8 cellular contexts compared by ENCODE assay signal in the genomic region with DNA sequence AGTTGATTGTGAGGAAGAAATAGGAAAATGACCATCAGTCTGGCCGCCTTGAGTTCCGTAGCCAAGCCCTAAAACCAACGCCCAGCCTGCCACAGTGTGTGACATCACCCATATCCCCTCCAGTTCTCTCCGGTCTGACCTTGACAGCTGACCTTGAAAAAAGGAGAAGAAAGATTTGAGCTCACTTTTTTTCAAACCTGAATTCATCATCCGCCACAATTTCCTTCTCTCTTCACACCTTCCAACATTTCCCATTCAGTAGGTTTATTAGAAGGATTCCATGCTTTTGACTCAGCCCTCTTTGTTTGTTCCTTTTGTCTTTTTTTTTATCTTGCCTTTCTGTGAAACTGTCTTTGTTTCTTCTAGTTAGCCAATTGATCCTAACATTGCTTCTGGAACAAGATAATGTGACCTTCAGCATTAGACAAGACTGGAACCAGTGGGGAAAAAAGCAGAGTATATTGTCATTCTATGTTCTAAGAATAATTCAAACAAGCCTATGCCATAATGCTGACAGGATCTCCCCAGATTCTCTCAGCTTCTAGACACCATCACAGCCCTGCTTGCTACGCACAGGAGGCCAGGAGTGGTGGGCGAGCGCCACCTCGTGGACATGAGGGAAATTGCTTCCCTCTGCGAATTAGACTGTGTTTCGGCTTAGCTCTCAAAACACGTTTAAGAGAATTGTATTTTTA.
A peak's percentile ranks its signal among the peaks of the same experiment; 100 is the strongest.
DNase-seq lines count a peak whose midpoint lies in the region; ATAC-seq, FAIRE-seq and TF ChIP-seq lines count a peak whose summit lies in the region.

No MANE protein-coding gene starts in this region.

- no peaks in the 10 kb centered on the region for H3K9me3 ChIP-seq in astrocyte (ENCODE audit: insufficient read depth, low read depth, low read length)

- ATAC-seq in HG02642 (IDR thresholded peaks at IDR 0.05; ENCODE audit: poor library complexity, unreplicated experiment) (peak; percentile 96), sciatic nerve (peak; percentile 86)

- H3K27me3 ChIP-seq in astrocyte (ENCODE audit: insufficient read depth, low read length), result no peaks in the 10 kb centered on the region

- H2AFZ ChIP-seq in astrocyte (ENCODE audit: low read depth, low read length), result peak overlapping the region; percentile 29

- peaks cover 11% of the 10 kb centered on the region for H3K4me1 Mint-ChIP-seq in astrocyte (ENCODE audit: low read depth, unreplicated experiment)

- peaks cover 10% of the 10 kb centered on the region for H3K4me1 ChIP-seq in astrocyte (ENCODE audit: insufficient read depth, low read length)

- H4K20me1 ChIP-seq in astrocyte (ENCODE audit: insufficient read depth, low read length), result no peaks in the 10 kb centered on the region

- intact Hi-C loops in sciatic nerve (cut with DNase I), result no loop called here

- no peak overlapping the region for H3K4me3 ChIP-seq in astrocyte (ENCODE audit: insufficient read depth, low read depth, low read length)

- DNase-seq in 8988T (peak; percentile 31), GM12892 (ENCODE audit: insufficient read length) (peak; percentile 17), MV-4-11 (lab: John Stamatoyannopoulos, UW) (peak; percentile 11), SKM-1 (lab: John Stamatoyannopoulos, UW; ENCODE audit: unreplicated experiment) (peak; percentile 33), astrocyte (ENCODE audit: low read depth) (peak; percentile 39), hepatic stellate cell (ENCODE audit: low spot score) (peak; percentile 36), sciatic nerve (ENCODE audit: low spot score) (peak; percentile 75)

- FAIRE-seq in GM12892 (lab: Jason Lieb, UNC) (peak; percentile 96), astrocyte (lab: Jason Lieb, UNC) (no peak)

- H3K9ac ChIP-seq in astrocyte (ENCODE audit: low read length), result no peak overlapping the region

- H3K27ac Mint-ChIP-seq in astrocyte (ENCODE audit: unreplicated experiment), result peak overlapping the region; percentile 0

- no peak overlapping the region for H3K27ac ChIP-seq in astrocyte (ENCODE audit: low read depth, low read length)

- TF ChIP-seq CTCF in astrocyte (IDR thresholded peaks at IDR 0.05; ENCODE audit: insufficient read depth, low read depth, low read length), result peak; percentile 99

- peak overlapping the region; percentile 36 for H3K4me2 ChIP-seq in astrocyte (ENCODE audit: low read length)

- H3K27me3 Mint-ChIP-seq in astrocyte (ENCODE audit: low read depth, unreplicated experiment), result no peaks in the 10 kb centered on the region

- no peaks in the 10 kb centered on the region for H3K36me3 ChIP-seq in astrocyte (ENCODE audit: insufficient read depth, low read length)

- H3K9me3 Mint-ChIP-seq in astrocyte (ENCODE audit: unreplicated experiment), result no peaks in the 10 kb centered on the region

- no peaks in the 10 kb centered on the region for H3K36me3 Mint-ChIP-seq in astrocyte (ENCODE audit: low read depth, unreplicated experiment)

- TF ChIP-seq POLR2A in GM12892 (IDR thresholded peaks at IDR 0.05; ENCODE audit: low read depth, low read length), result no peak

- no peak overlapping the region for H3K4me3 Mint-ChIP-seq in astrocyte (ENCODE audit: unreplicated experiment)

- H3K79me2 ChIP-seq in astrocyte (ENCODE audit: insufficient read depth, low read length), result no peaks in the 10 kb centered on the region

Comparison
In these comparisons a context has a peak if more than half of its experiments do, and no peak if none do; other contexts are left out.
1. DNase-seq: peak in every context shown above with its lines; median percentile 75 in sciatic nerve; 39 in astrocyte; 36 in hepatic stellate cell; 33 in SKM-1; 31 in 8988T; 17 in GM12892; 11 in MV-4-11.